Comparison of ENCODE assay signal across 8 cellular contexts in the genomic region with DNA sequence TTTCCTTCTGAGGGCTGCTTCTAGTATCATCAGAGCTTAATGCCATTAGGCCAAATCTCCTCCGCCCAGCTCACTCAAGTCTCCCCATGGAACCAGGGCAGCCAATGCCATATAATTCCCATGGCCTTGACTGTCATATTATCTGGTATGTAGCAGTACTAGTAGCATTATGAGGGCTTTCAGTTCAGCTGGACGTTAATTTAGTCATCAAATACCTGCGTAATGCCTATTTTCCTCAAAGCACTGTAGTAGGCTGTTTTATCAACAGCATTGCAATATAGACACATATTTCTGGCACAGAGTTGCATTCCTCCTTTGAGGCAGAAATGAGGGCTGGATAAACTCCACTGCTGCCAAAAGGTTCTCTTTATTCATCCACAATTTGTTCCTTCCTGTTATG. TPM values are rescaled to one million over a fixed set of nuclear protein-coding genes. Genes with fewer than 3 reads are reported as not detected.
DNase-seq lines count a peak whose midpoint lies in the region; ATAC-seq and TF ChIP-seq lines count a peak whose summit lies in the region.

No MANE protein-coding gene starts in this region.

- H3K9ac ChIP-seq in skeletal muscle satellite cell (ENCODE audit: low read depth, low read length) = peak overlapping the region; percentile 99

- peaks cover 8% of the 10 kb centered on the region for H3K9me3 ChIP-seq in WERI-Rb-1 (ENCODE audit: severe bottlenecking)
- H3K9me3 ChIP-seq in skeletal muscle satellite cell (replicated peaks; ENCODE audit: low read length) = no peaks in the 10 kb centered on the region

- H3K4me3 ChIP-seq in GM12865 (ENCODE audit: low read depth, low read length) = peak overlapping the region; percentile 78
- peak overlapping the region; percentile 87 for H3K4me3 ChIP-seq in WERI-Rb-1 (ENCODE audit: low read depth, low read length)
- H3K4me3 ChIP-seq in fibroblast of villous mesenchyme (ENCODE audit: low read depth, low read length) = peak overlapping the region; percentile 94
- H3K4me3 ChIP-seq in skeletal muscle satellite cell (ENCODE audit: low read length) = peak overlapping the region; percentile 95

- TF ChIP-seq CTCF in GM12865 (IDR thresholded peaks at IDR 0.05; ENCODE audit: insufficient read depth, low read depth, low read length, missing control alignments) = no peak
- TF ChIP-seq CTCF in WERI-Rb-1 (IDR thresholded peaks at IDR 0.05; ENCODE audit: low read depth, low read length) = no peak
- no peak for TF ChIP-seq CTCF in fibroblast of villous mesenchyme (IDR thresholded peaks at IDR 0.05; ENCODE audit: insufficient read depth, low read depth, low read length)

- DNase-seq in GM12865 (ENCODE audit: low read depth) (no peak), WERI-Rb-1 (peak; percentile 66), fibroblast of villous mesenchyme (ENCODE audit: low read depth) (peak; percentile 89), DMS 273 treated with DMSO at 0.1 percent for 48 hours (lab: John Stamatoyannopoulos, UW) (no peak)
- DNase-seq in activated CD8-positive, alpha-beta memory T cell treated with anti-CD3 and anti-CD28 coated beads, Interleukin-2, amount 50 U/mL, for 48 hours = no peak
- DNase-seq in stimulated activated CD4-positive, alpha-beta T cell treated with anti-CD3 and anti-CD28 coated beads, Interleukin-1b, Interleukin-23, amount 100 ng/mL, for 48 hours = no peak

- H3K27me3 ChIP-seq in WERI-Rb-1 (ENCODE audit: insufficient read depth, low read depth, severe bottlenecking) (no peaks in the 10 kb centered on the region), skeletal muscle satellite cell (ENCODE audit: control insufficient read depth, insufficient read depth, low read length) (no peaks in the 10 kb centered on the region)

- H3K4me2 ChIP-seq in skeletal muscle satellite cell (ENCODE audit: low read length) = peak overlapping the region; percentile 99

- ATAC-seq in HG02970 (IDR thresholded peaks at IDR 0.05; ENCODE audit: low FRiP score, unreplicated experiment) = no peak

- no peak overlapping the region for H3K27ac ChIP-seq in WERI-Rb-1

- peaks cover 19% of the 10 kb centered on the region for H3K36me3 ChIP-seq in WERI-Rb-1
- H3K36me3 ChIP-seq in skeletal muscle satellite cell (ENCODE audit: insufficient read depth, low read length) = peaks cover 3% of the 10 kb centered on the region

- H3K4me1 ChIP-seq in skeletal muscle satellite cell (ENCODE audit: control insufficient read depth, insufficient read depth, low read length) = peaks cover 37% of the 10 kb centered on the region

RNA-seq across cellular contexts. Expression of gene KCTD20, which starts 1.7 kb away (rescaled TPM):
- 116 and 143 TPM in 2 replicates for total RNA-seq in fibroblast of villous mesenchyme
- total RNA-seq in skeletal muscle satellite cell (2012; rRNA removed) = 33.7 and 46.3 TPM in 2 replicates

RNA-seq across cellular contexts. Expression of gene PXT1, which starts 1.8 kb away (rescaled TPM):
- under 0.01 and 0.43 TPM in 2 replicates for total RNA-seq in fibroblast of villous mesenchyme
- total RNA-seq in skeletal muscle satellite cell (2012; rRNA removed) = under 0.01 TPM in 1 of 2 replicates, not detected in the other

RNA-seq across cellular contexts. Expression of gene ETV7, which starts 57.0 kb away (rescaled TPM):
- 0.32 and 0.86 TPM in 2 replicates for total RNA-seq in fibroblast of villous mesenchyme
- total RNA-seq in skeletal muscle satellite cell (2012; rRNA removed) = not detected in 2 replicates

Comparison
In these comparisons a context has a peak if more than half of its experiments do, and no peak if none do; other contexts are left out.
1. DNase-seq: peak in WERI-Rb-1 (single experiment) and fibroblast of villous mesenchyme (single experiment); none in GM12865 (single experiment), activated CD8-positive, alpha-beta memory T cell treated with anti-CD3 and anti-CD28 coated beads, Interleukin-2, amount 50 U/mL, for 48 hours (single experiment), stimulated activated CD4-positive, alpha-beta T cell treated with anti-CD3 and anti-CD28 coated beads, Interleukin-1b, Interleukin-23, amount 100 ng/mL, for 48 hours (single experiment) and DMS 273 treated with DMSO at 0.1 percent for 48 hours (single experiment).
2. Peak in every context shown above with its lines, with median percentiles within 50 percentile points of each other: H3K4me3 ChIP-seq.